ENCODE assay signal across 1 cellular context in the genomic region with DNA sequence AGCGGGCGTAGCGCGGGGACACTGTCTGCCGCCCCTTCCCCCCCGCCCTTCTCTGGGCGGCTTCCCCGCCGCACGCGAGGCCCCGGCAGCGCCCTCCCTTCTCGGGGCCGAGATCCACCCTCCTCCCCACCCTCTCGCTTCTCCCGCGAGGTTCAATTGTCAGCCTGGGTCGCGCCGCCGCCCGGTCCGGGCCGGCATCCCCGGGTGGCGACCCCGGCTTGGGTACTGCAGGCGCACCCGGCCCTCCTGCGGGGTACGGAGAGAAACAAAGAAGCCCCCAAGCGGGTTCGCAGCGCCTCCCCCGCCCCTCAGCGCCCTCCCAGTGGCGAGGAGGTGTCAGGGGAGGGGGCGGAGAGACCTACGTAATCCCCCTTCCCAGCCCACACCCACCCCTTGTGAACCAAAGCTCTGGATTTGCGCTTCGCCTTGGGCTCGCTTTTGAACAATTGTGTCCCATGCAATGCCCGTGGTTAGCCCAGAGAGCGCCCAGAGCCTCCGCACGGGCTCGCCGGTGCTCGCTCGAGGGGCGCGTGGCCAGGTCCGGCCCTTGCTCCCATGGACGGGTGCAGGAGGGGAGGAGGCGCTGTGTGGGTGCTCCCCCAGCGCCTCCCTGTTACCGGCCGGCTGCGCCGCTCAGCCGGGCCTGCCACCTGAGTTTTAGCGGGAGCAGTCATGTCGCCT.
TF ChIP-seq lines count a peak whose summit lies in the region.

No MANE protein-coding gene starts in this region.

TF ChIP-seq in WTC11, 78 proteins besides CTCF, POLR2A, EP300 and RAD21 (continued from another document):
- TF ChIP-seq, protein P1, sequence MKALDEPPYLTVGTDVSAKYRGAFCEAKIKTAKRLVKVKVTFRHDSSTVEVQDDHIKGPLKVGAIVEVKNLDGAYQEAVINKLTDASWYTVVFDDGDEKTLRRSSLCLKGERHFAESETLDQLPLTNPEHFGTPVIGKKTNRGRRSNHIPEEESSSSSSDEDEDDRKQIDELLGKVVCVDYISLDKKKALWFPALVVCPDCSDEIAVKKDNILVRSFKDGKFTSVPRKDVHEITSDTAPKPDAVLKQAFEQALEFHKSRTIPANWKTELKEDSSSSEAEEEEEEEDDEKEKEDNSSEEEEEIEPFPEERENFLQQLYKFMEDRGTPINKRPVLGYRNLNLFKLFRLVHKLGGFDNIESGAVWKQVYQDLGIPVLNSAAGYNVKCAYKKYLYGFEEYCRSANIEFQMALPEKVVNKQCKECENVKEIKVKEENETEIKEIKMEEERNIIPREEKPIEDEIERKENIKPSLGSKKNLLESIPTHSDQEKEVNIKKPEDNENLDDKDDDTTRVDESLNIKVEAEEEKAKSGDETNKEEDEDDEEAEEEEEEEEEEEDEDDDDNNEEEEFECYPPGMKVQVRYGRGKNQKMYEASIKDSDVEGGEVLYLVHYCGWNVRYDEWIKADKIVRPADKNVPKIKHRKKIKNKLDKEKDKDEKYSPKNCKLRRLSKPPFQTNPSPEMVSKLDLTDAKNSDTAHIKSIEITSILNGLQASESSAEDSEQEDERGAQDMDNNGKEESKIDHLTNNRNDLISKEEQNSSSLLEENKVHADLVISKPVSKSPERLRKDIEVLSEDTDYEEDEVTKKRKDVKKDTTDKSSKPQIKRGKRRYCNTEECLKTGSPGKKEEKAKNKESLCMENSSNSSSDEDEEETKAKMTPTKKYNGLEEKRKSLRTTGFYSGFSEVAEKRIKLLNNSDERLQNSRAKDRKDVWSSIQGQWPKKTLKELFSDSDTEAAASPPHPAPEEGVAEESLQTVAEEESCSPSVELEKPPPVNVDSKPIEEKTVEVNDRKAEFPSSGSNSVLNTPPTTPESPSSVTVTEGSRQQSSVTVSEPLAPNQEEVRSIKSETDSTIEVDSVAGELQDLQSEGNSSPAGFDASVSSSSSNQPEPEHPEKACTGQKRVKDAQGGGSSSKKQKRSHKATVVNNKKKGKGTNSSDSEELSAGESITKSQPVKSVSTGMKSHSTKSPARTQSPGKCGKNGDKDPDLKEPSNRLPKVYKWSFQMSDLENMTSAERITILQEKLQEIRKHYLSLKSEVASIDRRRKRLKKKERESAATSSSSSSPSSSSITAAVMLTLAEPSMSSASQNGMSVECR (CRISPR knock-in tag; IDR thresholded peaks at IDR 0.05; ENCODE audit: borderline replicate concordance), result no peak
- TF ChIP-seq GABPB1 (CRISPR knock-in tag; IDR thresholded peaks at IDR 0.05) (no peak), SMAD4 (CRISPR knock-in tag; IDR thresholded peaks at IDR 0.05) (0 out of 2 replicates have a peak, but pooled peaks have one; percentile 9), NFATC4 (CRISPR knock-in tag; IDR thresholded peaks at IDR 0.05) (no peak), SMAD3 (CRISPR knock-in tag; IDR thresholded peaks at IDR 0.05; ENCODE audit: borderline replicate concordance) (no peak), ZNF416 (CRISPR knock-in tag; IDR thresholded peaks at IDR 0.05) (no peak), HMGA2 (CRISPR knock-in tag; IDR thresholded peaks at IDR 0.05) (no peak), MXD4 (CRISPR knock-in tag; IDR thresholded peaks at IDR 0.05; ENCODE audit: borderline replicate concordance) (no peak), ELF4 (CRISPR knock-in tag; IDR thresholded peaks at IDR 0.05; ENCODE audit: low read depth) (no peak)
- TF ChIP-seq, protein P2, sequence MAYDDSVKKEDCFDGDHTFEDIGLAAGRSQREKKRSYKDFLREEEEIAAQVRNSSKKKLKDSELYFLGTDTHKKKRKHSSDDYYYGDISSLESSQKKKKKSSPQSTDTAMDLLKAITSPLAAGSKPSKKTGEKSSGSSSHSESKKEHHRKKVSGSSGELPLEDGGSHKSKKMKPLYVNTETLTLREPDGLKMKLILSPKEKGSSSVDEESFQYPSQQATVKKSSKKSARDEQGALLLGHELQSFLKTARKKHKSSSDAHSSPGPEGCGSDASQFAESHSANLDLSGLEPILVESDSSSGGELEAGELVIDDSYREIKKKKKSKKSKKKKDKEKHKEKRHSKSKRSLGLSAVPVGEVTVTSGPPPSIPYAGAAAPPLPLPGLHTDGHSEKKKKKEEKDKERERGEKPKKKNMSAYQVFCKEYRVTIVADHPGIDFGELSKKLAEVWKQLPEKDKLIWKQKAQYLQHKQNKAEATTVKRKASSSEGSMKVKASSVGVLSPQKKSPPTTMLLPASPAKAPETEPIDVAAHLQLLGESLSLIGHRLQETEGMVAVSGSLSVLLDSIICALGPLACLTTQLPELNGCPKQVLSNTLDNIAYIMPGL (CRISPR knock-in tag; IDR thresholded peaks at IDR 0.05), result peak; percentile 4; the same call in 1 of the 2 replicates
- TF ChIP-seq, protein P3, sequence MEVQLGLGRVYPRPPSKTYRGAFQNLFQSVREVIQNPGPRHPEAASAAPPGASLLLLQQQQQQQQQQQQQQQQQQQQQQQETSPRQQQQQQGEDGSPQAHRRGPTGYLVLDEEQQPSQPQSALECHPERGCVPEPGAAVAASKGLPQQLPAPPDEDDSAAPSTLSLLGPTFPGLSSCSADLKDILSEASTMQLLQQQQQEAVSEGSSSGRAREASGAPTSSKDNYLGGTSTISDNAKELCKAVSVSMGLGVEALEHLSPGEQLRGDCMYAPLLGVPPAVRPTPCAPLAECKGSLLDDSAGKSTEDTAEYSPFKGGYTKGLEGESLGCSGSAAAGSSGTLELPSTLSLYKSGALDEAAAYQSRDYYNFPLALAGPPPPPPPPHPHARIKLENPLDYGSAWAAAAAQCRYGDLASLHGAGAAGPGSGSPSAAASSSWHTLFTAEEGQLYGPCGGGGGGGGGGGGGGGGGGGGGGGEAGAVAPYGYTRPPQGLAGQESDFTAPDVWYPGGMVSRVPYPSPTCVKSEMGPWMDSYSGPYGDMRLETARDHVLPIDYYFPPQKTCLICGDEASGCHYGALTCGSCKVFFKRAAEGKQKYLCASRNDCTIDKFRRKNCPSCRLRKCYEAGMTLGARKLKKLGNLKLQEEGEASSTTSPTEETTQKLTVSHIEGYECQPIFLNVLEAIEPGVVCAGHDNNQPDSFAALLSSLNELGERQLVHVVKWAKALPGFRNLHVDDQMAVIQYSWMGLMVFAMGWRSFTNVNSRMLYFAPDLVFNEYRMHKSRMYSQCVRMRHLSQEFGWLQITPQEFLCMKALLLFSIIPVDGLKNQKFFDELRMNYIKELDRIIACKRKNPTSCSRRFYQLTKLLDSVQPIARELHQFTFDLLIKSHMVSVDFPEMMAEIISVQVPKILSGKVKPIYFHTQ (CRISPR knock-in tag; IDR thresholded peaks at IDR 0.05), result no peak
- TF ChIP-seq, protein P4, sequence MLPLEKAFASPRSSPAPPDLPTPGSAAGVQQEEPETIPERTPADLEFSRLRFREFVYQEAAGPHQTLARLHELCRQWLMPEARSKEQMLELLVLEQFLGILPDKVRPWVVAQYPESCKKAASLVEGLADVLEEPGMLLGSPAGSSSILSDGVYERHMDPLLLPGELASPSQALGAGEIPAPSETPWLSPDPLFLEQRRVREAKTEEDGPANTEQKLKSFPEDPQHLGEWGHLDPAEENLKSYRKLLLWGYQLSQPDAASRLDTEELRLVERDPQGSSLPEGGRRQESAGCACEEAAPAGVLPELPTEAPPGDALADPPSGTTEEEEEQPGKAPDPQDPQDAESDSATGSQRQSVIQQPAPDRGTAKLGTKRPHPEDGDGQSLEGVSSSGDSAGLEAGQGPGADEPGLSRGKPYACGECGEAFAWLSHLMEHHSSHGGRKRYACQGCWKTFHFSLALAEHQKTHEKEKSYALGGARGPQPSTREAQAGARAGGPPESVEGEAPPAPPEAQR (CRISPR knock-in tag; IDR thresholded peaks at IDR 0.05), result no peak
- TF ChIP-seq, protein P5, sequence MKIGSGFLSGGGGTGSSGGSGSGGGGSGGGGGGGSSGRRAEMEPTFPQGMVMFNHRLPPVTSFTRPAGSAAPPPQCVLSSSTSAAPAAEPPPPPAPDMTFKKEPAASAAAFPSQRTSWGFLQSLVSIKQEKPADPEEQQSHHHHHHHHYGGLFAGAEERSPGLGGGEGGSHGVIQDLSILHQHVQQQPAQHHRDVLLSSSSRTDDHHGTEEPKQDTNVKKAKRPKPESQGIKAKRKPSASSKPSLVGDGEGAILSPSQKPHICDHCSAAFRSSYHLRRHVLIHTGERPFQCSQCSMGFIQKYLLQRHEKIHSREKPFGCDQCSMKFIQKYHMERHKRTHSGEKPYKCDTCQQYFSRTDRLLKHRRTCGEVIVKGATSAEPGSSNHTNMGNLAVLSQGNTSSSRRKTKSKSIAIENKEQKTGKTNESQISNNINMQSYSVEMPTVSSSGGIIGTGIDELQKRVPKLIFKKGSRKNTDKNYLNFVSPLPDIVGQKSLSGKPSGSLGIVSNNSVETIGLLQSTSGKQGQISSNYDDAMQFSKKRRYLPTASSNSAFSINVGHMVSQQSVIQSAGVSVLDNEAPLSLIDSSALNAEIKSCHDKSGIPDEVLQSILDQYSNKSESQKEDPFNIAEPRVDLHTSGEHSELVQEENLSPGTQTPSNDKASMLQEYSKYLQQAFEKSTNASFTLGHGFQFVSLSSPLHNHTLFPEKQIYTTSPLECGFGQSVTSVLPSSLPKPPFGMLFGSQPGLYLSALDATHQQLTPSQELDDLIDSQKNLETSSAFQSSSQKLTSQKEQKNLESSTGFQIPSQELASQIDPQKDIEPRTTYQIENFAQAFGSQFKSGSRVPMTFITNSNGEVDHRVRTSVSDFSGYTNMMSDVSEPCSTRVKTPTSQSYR (CRISPR knock-in tag; IDR thresholded peaks at IDR 0.05), result no peak
- TF ChIP-seq, protein P6, sequence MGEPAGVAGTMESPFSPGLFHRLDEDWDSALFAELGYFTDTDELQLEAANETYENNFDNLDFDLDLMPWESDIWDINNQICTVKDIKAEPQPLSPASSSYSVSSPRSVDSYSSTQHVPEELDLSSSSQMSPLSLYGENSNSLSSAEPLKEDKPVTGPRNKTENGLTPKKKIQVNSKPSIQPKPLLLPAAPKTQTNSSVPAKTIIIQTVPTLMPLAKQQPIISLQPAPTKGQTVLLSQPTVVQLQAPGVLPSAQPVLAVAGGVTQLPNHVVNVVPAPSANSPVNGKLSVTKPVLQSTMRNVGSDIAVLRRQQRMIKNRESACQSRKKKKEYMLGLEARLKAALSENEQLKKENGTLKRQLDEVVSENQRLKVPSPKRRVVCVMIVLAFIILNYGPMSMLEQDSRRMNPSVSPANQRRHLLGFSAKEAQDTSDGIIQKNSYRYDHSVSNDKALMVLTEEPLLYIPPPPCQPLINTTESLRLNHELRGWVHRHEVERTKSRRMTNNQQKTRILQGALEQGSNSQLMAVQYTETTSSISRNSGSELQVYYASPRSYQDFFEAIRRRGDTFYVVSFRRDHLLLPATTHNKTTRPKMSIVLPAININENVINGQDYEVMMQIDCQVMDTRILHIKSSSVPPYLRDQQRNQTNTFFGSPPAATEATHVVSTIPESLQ (CRISPR knock-in tag; IDR thresholded peaks at IDR 0.05), result no peak
- TF ChIP-seq, protein P7, sequence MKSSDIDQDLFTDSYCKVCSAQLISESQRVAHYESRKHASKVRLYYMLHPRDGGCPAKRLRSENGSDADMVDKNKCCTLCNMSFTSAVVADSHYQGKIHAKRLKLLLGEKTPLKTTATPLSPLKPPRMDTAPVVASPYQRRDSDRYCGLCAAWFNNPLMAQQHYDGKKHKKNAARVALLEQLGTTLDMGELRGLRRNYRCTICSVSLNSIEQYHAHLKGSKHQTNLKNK (CRISPR knock-in tag; IDR thresholded peaks at IDR 0.05), result no peak
- TF ChIP-seq, protein P8, sequence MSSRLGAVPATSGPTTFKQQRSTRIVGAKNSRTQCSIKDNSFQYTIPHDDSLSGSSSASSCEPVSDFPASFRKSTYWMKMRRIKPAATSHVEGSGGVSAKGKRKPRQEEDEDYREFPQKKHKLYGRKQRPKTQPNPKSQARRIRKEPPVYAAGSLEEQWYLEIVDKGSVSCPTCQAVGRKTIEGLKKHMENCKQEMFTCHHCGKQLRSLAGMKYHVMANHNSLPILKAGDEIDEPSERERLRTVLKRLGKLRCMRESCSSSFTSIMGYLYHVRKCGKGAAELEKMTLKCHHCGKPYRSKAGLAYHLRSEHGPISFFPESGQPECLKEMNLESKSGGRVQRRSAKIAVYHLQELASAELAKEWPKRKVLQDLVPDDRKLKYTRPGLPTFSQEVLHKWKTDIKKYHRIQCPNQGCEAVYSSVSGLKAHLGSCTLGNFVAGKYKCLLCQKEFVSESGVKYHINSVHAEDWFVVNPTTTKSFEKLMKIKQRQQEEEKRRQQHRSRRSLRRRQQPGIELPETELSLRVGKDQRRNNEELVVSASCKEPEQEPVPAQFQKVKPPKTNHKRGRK (CRISPR knock-in tag; IDR thresholded peaks at IDR 0.05; ENCODE audit: borderline replicate concordance), result no peak
TF ChIP-seq in WTC11: peak in this region for 10.
